13 cellular contexts compared by ENCODE assay signal in genomic region chr4:144709793-144710525, GRCh38.
A peak's percentile ranks its signal among the peaks of the same experiment; 100 is the strongest.
DNase-seq lines count a peak whose midpoint lies in the region; ATAC-seq, FAIRE-seq and TF ChIP-seq lines count a peak whose summit lies in the region.
"Had no signal": no experiment of that assay in that cellular context is flagged by ENCODE, and none has a peak within 500 bp of the region (broad histone marks: within the 10 kb centered on the region; RNA-seq: fewer than 3 reads in every experiment).

No MANE protein-coding gene starts in this region.

- H2AFZ ChIP-seq in IMR-90 (replicated peaks; ENCODE audit: low read length, poor library complexity), result no peak overlapping the region
- no peak overlapping the region for H2AFZ ChIP-seq in keratinocyte (ENCODE audit: control insufficient read depth, low read length)

- H2AK9ac ChIP-seq in IMR-90 (replicated peaks; ENCODE audit: low read depth, low read length, poor library complexity), result no peak overlapping the region

- peak overlapping the region; percentile 68; the same call in 1 of the 2 replicates for H2BK120ac ChIP-seq in IMR-90 (ENCODE audit: low read depth, low read length)

- H3K27me3 Mint-ChIP-seq in natural killer cell treated with Interleukin-12 subunit alpha and Interleukin-12 subunit beta and Interleukin-15 and Interleukin-18, amount 100 ng/mL, for 72 hours, result no peaks in the 10 kb centered on the region
- H3K27me3 Mint-ChIP-seq: stimulated activated memory B cell treated with anti-CD40 and anti-IgM and Interleukin-4, amounts not matched to agents 10 μg/mL and 1 μg/mL and 100 μg/mL, for 72 hours had no signal

- 0 out of 2 replicates have a peak overlapping the region, but pooled peaks have one; percentile 34 for H2AK5ac ChIP-seq in IMR-90 (ENCODE audit: low read depth, low read length)

- TF ChIP-seq RAD21 in IMR-90 (IDR thresholded peaks at IDR 0.05; ENCODE audit: low read length), result no peak

- H3K9ac ChIP-seq in IMR-90 (ENCODE audit: low read depth, low read length) (no peak overlapping the region), keratinocyte (ENCODE audit: control insufficient read depth, extremely low read depth, insufficient read depth, low read length) (no peak overlapping the region)

- H3K9me3 Mint-ChIP-seq in natural killer cell treated with Interleukin-12 subunit alpha and Interleukin-12 subunit beta and Interleukin-15 and Interleukin-18, amount 100 ng/mL, for 72 hours, result no peaks in the 10 kb centered on the region
- H3K9me3 Mint-ChIP-seq: stimulated activated memory B cell treated with anti-CD40 and anti-IgM and Interleukin-4, amounts not matched to agents 10 μg/mL and 1 μg/mL and 100 μg/mL, for 72 hours had no signal

- no peak overlapping the region for H2BK5ac ChIP-seq in IMR-90 (ENCODE audit: low read depth, low read length, poor library complexity, severe bottlenecking)

- peak overlapping the region; percentile 25; the same call in 1 of the 2 replicates for H3K14ac ChIP-seq in IMR-90 (replicated peaks; ENCODE audit: low read depth, low read length)

- DNase-seq in A172 (ENCODE audit: low spot score), result peak; percentile 85
- peak; percentile 66 for DNase-seq in IMR-90
- DNase-seq in cardiac fibroblast (ENCODE audit: low read depth in 2 of 2), result peak; percentile 59 to 95
- DNase-seq in keratinocyte (ENCODE audit: low read depth, low spot score), result peak; percentile 40
- DNase-seq in 8988T, result no peak
- no peak for DNase-seq in natural killer cell treated with Interleukin-12 subunit alpha and Interleukin-12 subunit beta and Interleukin-15 and Interleukin-18, amount 100 ng/mL, for 72 hours (ENCODE audit: low spot score)
- DNase-seq in NCI-H1930 (lab: John Stamatoyannopoulos, UW), result no peak
- DNase-seq: activated T-cell treated with anti-CD3 and anti-CD28 coated beads, Interleukin-2, amount 50 U/mL, for 48 hours; AML-193; Kasumi-1; NCI-H82 had no signal

- peak overlapping the region; percentile 25; the same call in 1 of the 2 replicates for H4K91ac ChIP-seq in IMR-90 (ENCODE audit: insufficient read depth, low read depth, low read length)

- H3K4me3 ChIP-seq in IMR-90 (ENCODE audit: insufficient read depth, low read depth, low read length) (no peak overlapping the region), cardiac fibroblast (replicated peaks in 1 of 2; ENCODE audit: low read depth in 2 of 2, low read length in 2 of 2) (no peak overlapping the region), keratinocyte (ENCODE audit: control insufficient read depth in 2 of 3, extremely low read depth in 1 of 3, insufficient read depth in 2 of 3, low read depth in 1 of 3, low read length in 3 of 3) (no peak overlapping the region)

- H3K27ac ChIP-seq in IMR-90 (ENCODE audit: insufficient read depth, low read length) (no peak overlapping the region), keratinocyte (ENCODE audit: control insufficient read depth, insufficient read depth, low read length) (peak overlapping the region; percentile 34)

- H3K4me2 ChIP-seq in IMR-90 (ENCODE audit: low read depth, low read length) (no peak overlapping the region), keratinocyte (ENCODE audit: control insufficient read depth, extremely low read depth, insufficient read depth, low read depth, low read length) (peak overlapping the region; percentile 30)

- CTCF ChIA-PET in IMR-90 (lab: Yijun Ruan, JAX), result interaction anchor here (0.6 kb wide), 1 partner anchor 1602 kb away, joined by 5 read pairs; no protein-coding TSS in a partner anchor

- peak overlapping the region; percentile 37; the same call in 1 of the 2 replicates for H3K4ac ChIP-seq in IMR-90 (ENCODE audit: low read depth, low read length)

- no CpG with 5 or more reads among the region's 5 CpGs for WGBS in IMR-90 (ENCODE audit: extremely low coverage in 2 of 2, insufficient read length in 1 of 2), 2 experiments

- no peak overlapping the region for H3K56ac ChIP-seq in IMR-90 (ENCODE audit: extremely low read depth, insufficient read depth, low read length)

- POLR2A ChIA-PET in IMR-90 (lab: Charles Lee; ENCODE audit: unreplicated experiment), result no interaction called here

- TF ChIP-seq CTCF in IMR-90 (conservative IDR thresholded peaks at IDR 0.05; ENCODE audit: low read depth, low read length) (no peak), cardiac fibroblast (IDR thresholded peaks at IDR 0.05; ENCODE audit: low read depth, low read length) (no peak), keratinocyte (optimal IDR thresholded peaks at IDR 0.05 in 1 of 3, IDR thresholded peaks at IDR 0.05 in 1 of 3, conservative IDR thresholded peaks at IDR 0.05 in 1 of 3; ENCODE audit: extremely low read depth in 1 of 3, insufficient read depth in 2 of 3, low read length in 3 of 3) (no peak)

- peak; percentile 71 for FAIRE-seq in keratinocyte (lab: Jason Lieb, UNC)

- H3K27me3 ChIP-seq in IMR-90 (ENCODE audit: control insufficient read depth, insufficient read depth, low read length) (no peaks in the 10 kb centered on the region), keratinocyte (ENCODE audit: control insufficient read depth, extremely low read depth, insufficient read depth, low read length) (no peaks in the 10 kb centered on the region)

- H3K4me1 Mint-ChIP-seq in natural killer cell treated with Interleukin-12 subunit alpha and Interleukin-12 subunit beta and Interleukin-15 and Interleukin-18, amount 100 ng/mL, for 72 hours (ENCODE audit: low read depth in 2 of 2), result no peaks in the 10 kb centered on the region
- H3K4me1 Mint-ChIP-seq: stimulated activated memory B cell treated with anti-CD40 and anti-IgM and Interleukin-4, amounts not matched to agents 10 μg/mL and 1 μg/mL and 100 μg/mL, for 72 hours had no signal

- peak overlapping the region; percentile 6; the same call in 1 of the 2 replicates for H4K5ac ChIP-seq in IMR-90 (ENCODE audit: low read depth, low read length)

- peak overlapping the region in 1 of 2 experiments; percentile 39; a peak in 1 of 4 replicates for H4K8ac ChIP-seq in IMR-90 (ENCODE audit: low read depth in 2 of 2, low read length in 2 of 2)

- peak overlapping the region; percentile 81; the same call in 1 of the 2 replicates for H2BK20ac ChIP-seq in IMR-90 (ENCODE audit: low read depth, low read length)

- no peak overlapping the region for H3K27ac Mint-ChIP-seq in natural killer cell treated with Interleukin-12 subunit alpha and Interleukin-12 subunit beta and Interleukin-15 and Interleukin-18, amount 100 ng/mL, for 72 hours
- H3K27ac Mint-ChIP-seq: stimulated activated memory B cell treated with anti-CD40 and anti-IgM and Interleukin-4, amounts not matched to agents 10 μg/mL and 1 μg/mL and 100 μg/mL, for 72 hours had no signal

- no peaks in the 10 kb centered on the region for H3K79me2 ChIP-seq in keratinocyte (ENCODE audit: control insufficient read depth, insufficient read depth, low read length)

- TF ChIP-seq POLR2A in IMR-90 (IDR thresholded peaks at IDR 0.05; ENCODE audit: low read depth, low read length), result no peak

- H3K36me3 Mint-ChIP-seq in natural killer cell treated with Interleukin-12 subunit alpha and Interleukin-12 subunit beta and Interleukin-15 and Interleukin-18, amount 100 ng/mL, for 72 hours, result no peaks in the 10 kb centered on the region
- H3K36me3 Mint-ChIP-seq: stimulated activated memory B cell treated with anti-CD40 and anti-IgM and Interleukin-4, amounts not matched to agents 10 μg/mL and 1 μg/mL and 100 μg/mL, for 72 hours had no signal

- H3K36me3 ChIP-seq in IMR-90 (ENCODE audit: control insufficient read depth, insufficient read depth, low read length), result no peaks in the 10 kb centered on the region
- no peaks in the 10 kb centered on the region for H3K36me3 ChIP-seq in keratinocyte (ENCODE audit: control insufficient read depth in 2 of 2, extremely low read depth in 1 of 2, insufficient read depth in 2 of 2, low read length in 2 of 2)

- H3K9me1 ChIP-seq in IMR-90 (ENCODE audit: insufficient read depth, low read length), result no peaks in the 10 kb centered on the region
- H3K9me1 ChIP-seq in keratinocyte (ENCODE audit: control insufficient read depth, extremely low read depth, insufficient read depth, low read length), result no peaks in the 10 kb centered on the region

- peak overlapping the region; percentile 28; the same call in 1 of the 2 replicates for H3K18ac ChIP-seq in IMR-90 (ENCODE audit: low read depth, low read length)

- dilution Hi-C loops in IMR-90 (cut with HindIII; ENCODE audit: low sequenced_read_pairs, unreplicated experiment), result no loop called here
- dilution Hi-C loops in keratinocyte (cut with MboI; ENCODE audit: extremely low pct_ligation_motif_present, low sequenced_read_pairs), result no loop called here

- no TSS peak for BruUV-seq in IMR-90 (replicated peaks; lab: Mats Ljungman, UMichigan)

- no peak overlapping the region for H3K4me3 Mint-ChIP-seq in natural killer cell treated with Interleukin-12 subunit alpha and Interleukin-12 subunit beta and Interleukin-15 and Interleukin-18, amount 100 ng/mL, for 72 hours
- H3K4me3 Mint-ChIP-seq: stimulated activated memory B cell treated with anti-CD40 and anti-IgM and Interleukin-4, amounts not matched to agents 10 μg/mL and 1 μg/mL and 100 μg/mL, for 72 hours had no signal

- intact Hi-C loops in IMR-90 (cut with micrococcal nuclease), result no loop called here

- no peaks in the 10 kb centered on the region for H3K79me1 ChIP-seq in IMR-90 (ENCODE audit: low read depth in 1 of 2, low read length in 2 of 2)

- H3K4me1 ChIP-seq in IMR-90 (ENCODE audit: control insufficient read depth, insufficient read depth, low read length), result peaks cover 13% of the 10 kb centered on the region
- peaks cover 18% of the 10 kb centered on the region for H3K4me1 ChIP-seq in keratinocyte (ENCODE audit: control insufficient read depth, extremely low read depth, insufficient read depth, low read length)

- H4K20me1 ChIP-seq in IMR-90 (ENCODE audit: insufficient read depth, low read length) (no peaks in the 10 kb centered on the region), keratinocyte (ENCODE audit: control insufficient read depth, extremely low read depth, insufficient read depth, low read length) (no peaks in the 10 kb centered on the region)

- no peak overlapping the region for H3K23ac ChIP-seq in IMR-90 (ENCODE audit: low read depth, low read length)

- in situ Hi-C loops in IMR-90 (cut with MboI; ENCODE audit: low sequenced_read_pairs), result no loop called here

- peak overlapping the region; percentile 89; the same call in 2 of the 3 replicates for H2BK15ac ChIP-seq in IMR-90 (ENCODE audit: low read depth, low read length)

- H3K9me3 ChIP-seq in IMR-90 (ENCODE audit: control insufficient read depth, insufficient read depth, low read length) (no peaks in the 10 kb centered on the region), keratinocyte (ENCODE audit: control insufficient read depth, low read depth, low read length) (no peaks in the 10 kb centered on the region)

- no peak for ATAC-seq in IMR-90 (ENCODE audit: low read depth)
- ATAC-seq in GM21390 (IDR thresholded peaks at IDR 0.05; ENCODE audit: unreplicated experiment), result no peak
- ATAC-seq in natural killer cell treated with Interleukin-12 subunit alpha and Interleukin-12 subunit beta and Interleukin-15 and Interleukin-18, amount 100 ng/mL, for 72 hours, result no peak
- ATAC-seq: stimulated activated memory B cell treated with anti-CD40 and anti-IgM and Interleukin-4, amounts not matched to agents 10 μg/mL and 1 μg/mL and 100 μg/mL, for 72 hours had no signal

TF ChIP-seq in IMR-90, 13 proteins besides CTCF, POLR2A, EP300 and RAD21:
- TF ChIP-seq MAFK (IDR thresholded peaks at IDR 0.05; ENCODE audit: low read depth, low read length) (no peak), CEBPB (IDR thresholded peaks at IDR 0.05; ENCODE audit: low read depth, low read length) (0 out of 2 replicates have a peak, but pooled peaks have one; percentile 12)

Comparison
In these comparisons a context has a peak if more than half of its experiments do, and no peak if none do; other contexts are left out.
1. DNase-seq: peak in A172 (single experiment), IMR-90 (single experiment), cardiac fibroblast (2 of 2) and keratinocyte (single experiment); none in 8988T (single experiment), natural killer cell treated with Interleukin-12 subunit alpha and Interleukin-12 subunit beta and Interleukin-15 and Interleukin-18, amount 100 ng/mL, for 72 hours (single experiment) and NCI-H1930 (0 of 2).